Comparison of ENCODE assay signal across 20 cellular contexts in genomic region chr12:120885521-120885920, GRCh38. TPM values are rescaled to one million over a fixed set of nuclear protein-coding genes. Genes with fewer than 3 reads are reported as not detected.
DNase-seq lines count a peak whose midpoint lies in the region; ATAC-seq, FAIRE-seq and TF ChIP-seq lines count a peak whose summit lies in the region.
"Had no signal": no experiment of that assay in that cellular context is flagged by ENCODE, and none has a peak within 500 bp of the region (broad histone marks: within the 10 kb centered on the region; RNA-seq: fewer than 3 reads in every experiment).

No MANE protein-coding gene starts in this region.

- no peaks in the 10 kb centered on the region for H3K27me3 Mint-ChIP-seq in activated naive CD4-positive, alpha-beta T cell treated with anti-CD3 and anti-CD28 coated beads, Interleukin-2, amount 50 U/mL, for 24 hours

- H3K4me1 ChIP-seq in HEK293 (ENCODE audit: control insufficient read depth, insufficient read depth, low read length) (peaks cover 5% of the 10 kb centered on the region), GM12878 (ENCODE audit: control insufficient read depth, insufficient read depth, low read length) (peaks cover 20% of the 10 kb centered on the region; the same call in 1 of the 2 replicates), tibial nerve (peaks cover 0 to 38% (median 0%) of the 10 kb centered on the region in 4 donors)

- no peak overlapping the region; the same call in 1 of the 2 replicates for H3K9ac ChIP-seq in GM12878 (ENCODE audit: control insufficient read depth, insufficient read depth, low read length)

- H3K9me3 ChIP-seq in HEK293 (ENCODE audit: control insufficient read depth, insufficient read depth, low read depth, low read length) (no peaks in the 10 kb centered on the region), GM12878 (replicated peaks; ENCODE audit: control insufficient read depth, insufficient read depth, low read length) (no peaks in the 10 kb centered on the region), tibial nerve (no peaks in the 10 kb centered on the region)
- H3K9me3 ChIP-seq: Peyer's patch had no signal

- CTCF ChIA-PET in HEK293 (lab: Yijun Ruan, JAX), result no interaction called here
- CTCF ChIA-PET in GM12878 (lab: Yijun Ruan, JAX), result interaction anchor here (1.2 to 3.3 kb wide), 7 partner anchors 12 to 237 kb away, joined by 3 to 19 read pairs (median 8); no protein-coding TSS in a partner anchor

- no peak overlapping the region for H3K27ac ChIP-seq in HEK293 (ENCODE audit: extremely low read depth, low read depth, low read length)
- H3K27ac ChIP-seq in GM12878 (ENCODE audit: control insufficient read depth, insufficient read depth), result peak overlapping the region; percentile 84
- H3K27ac ChIP-seq in tibial nerve, result no peak overlapping the region
- H3K27ac ChIP-seq: Peyer's patch had no signal

- POLR2A ChIA-PET in HEK293 (lab: Yijun Ruan, JAX), result no interaction called here
- POLR2A ChIA-PET in GM12878 (lab: Charles Lee), result interaction anchor here (0.7 to 3.0 kb wide), 5 partner anchors 17 to 288 kb away, joined by 3 to 13 read pairs (median 6); no protein-coding TSS in a partner anchor

- peaks cover 72% of the 10 kb centered on the region for H3K4me1 Mint-ChIP-seq in activated naive CD4-positive, alpha-beta T cell treated with anti-CD3 and anti-CD28 coated beads, Interleukin-2, amount 50 U/mL, for 24 hours
- H3K4me1 Mint-ChIP-seq in stimulated activated effector memory CD8-positive, alpha-beta T cell treated with anti-CD3 and anti-CD28 coated beads, Interleukin-12 subunit alpha, Interleukin-12 subunit beta, amount 100 ng/mL, for 72 hours, result peaks cover 49% of the 10 kb centered on the region

- H3K36me3 Mint-ChIP-seq in activated naive CD4-positive, alpha-beta T cell treated with anti-CD3 and anti-CD28 coated beads, Interleukin-2, amount 50 U/mL, for 24 hours, result peaks cover 1% of the 10 kb centered on the region
- peaks cover 0 to 6% of the 10 kb centered on the region in 2 donors for H3K36me3 Mint-ChIP-seq in activated naive CD4-positive, alpha-beta T cell treated with anti-CD3 and anti-CD28 coated beads, Interleukin-2, amount 50 U/mL, for 72 hours
- H3K36me3 Mint-ChIP-seq in stimulated activated effector memory CD8-positive, alpha-beta T cell treated with anti-CD3 and anti-CD28 coated beads, Interleukin-12 subunit alpha, Interleukin-12 subunit beta, amount 100 ng/mL, for 72 hours, result no peaks in the 10 kb centered on the region

- FAIRE-seq in GM12878 (lab: Jason Lieb, UNC), result no peak
- FAIRE-seq: K562 had no signal

- RAD21 ChIA-PET in GM12878 (lab: Charles Lee; ENCODE audit: unreplicated experiment), result interaction anchor here (0.7 to 3.3 kb wide), 7 partner anchors 17 to 111 kb away, joined by 4 to 16 read pairs (median 9); no protein-coding TSS in a partner anchor

- no peak for TF ChIP-seq POLR2A in GM12878 (IDR thresholded peaks at IDR 0.05; ENCODE audit: low read depth, low read length)
- no peak for TF ChIP-seq POLR2A in tibial nerve (IDR thresholded peaks at IDR 0.05)
- TF ChIP-seq POLR2A in GM18505 (IDR thresholded peaks at IDR 0.05; ENCODE audit: borderline replicate concordance, extremely low read depth, insufficient read depth, insufficient read length), result no peak

- no peak for TF ChIP-seq RAD21 in GM12878 (IDR thresholded peaks at IDR 0.05; ENCODE audit: insufficient read depth, low read depth, low read length)

- intact Hi-C loops in GM12878 (cut with micrococcal nuclease; ENCODE audit: unreplicated experiment), result no loop called here

- H3K27ac Mint-ChIP-seq in activated naive CD4-positive, alpha-beta T cell treated with anti-CD3 and anti-CD28 coated beads, Interleukin-2, amount 50 U/mL, for 24 hours, result peak overlapping the region; percentile 2
- H3K27ac Mint-ChIP-seq in activated naive CD4-positive, alpha-beta T cell treated with anti-CD3 and anti-CD28 coated beads, Interleukin-2, amount 50 U/mL, for 72 hours, result no peak overlapping the region
- H3K27ac Mint-ChIP-seq in stimulated activated effector memory CD8-positive, alpha-beta T cell treated with anti-CD3 and anti-CD28 coated beads, Interleukin-12 subunit alpha, Interleukin-12 subunit beta, amount 100 ng/mL, for 72 hours, result peak overlapping the region; percentile 84
- H3K27ac Mint-ChIP-seq: HFFc6 had no signal

- no TSS peak for BruUV-seq in GM12878 (replicated peaks; lab: Mats Ljungman, UMichigan)

- peaks cover 72% of the 10 kb centered on the region for H3K79me2 ChIP-seq in GM12878 (ENCODE audit: control insufficient read depth, insufficient read depth, low read length)

- TF ChIP-seq EP300 in GM12878 (IDR thresholded peaks at IDR 0.05; ENCODE audit: borderline replicate concordance in 1 of 2, control insufficient read depth in 1 of 2, low read depth in 2 of 2, low read length in 2 of 2), result no peak
- TF ChIP-seq EP300 in tibial nerve (IDR thresholded peaks at IDR 0.05), result no peak

- H2AFZ ChIP-seq in GM12878 (ENCODE audit: control insufficient read depth, low read depth, low read length), result no peak overlapping the region

- H3K27me3 ChIP-seq in GM12878 (replicated peaks in 1 of 2; ENCODE audit: control insufficient read depth in 2 of 2, insufficient read depth in 2 of 2, low read length in 1 of 2), result no peaks in the 10 kb centered on the region
- H3K27me3 ChIP-seq in tibial nerve, result no peaks in the 10 kb centered on the region
- H3K27me3 ChIP-seq: Peyer's patch had no signal

- DNase-seq in activated naive CD4-positive, alpha-beta T cell treated with anti-CD3 and anti-CD28 coated beads, Interleukin-2, amount 50 U/mL, for 72 hours (ENCODE audit: low spot score in 2 of 2), result no peak
- DNase-seq in GM12878 (ENCODE audit: low read depth, low spot score), result no peak
- no peak for DNase-seq in stimulated activated effector memory CD8-positive, alpha-beta T cell treated with anti-CD3 and anti-CD28 coated beads, Interleukin-12 subunit alpha, Interleukin-12 subunit beta, amount 100 ng/mL, for 72 hours (ENCODE audit: low spot score in 2 of 2)
- no peak for DNase-seq in tibial nerve (ENCODE audit: low spot score in 2 of 2)
- no peak for DNase-seq in NCI-H1930 (lab: John Stamatoyannopoulos, UW)
- DNase-seq: ACHN, DMS 273 treated with DMSO at 0.1 percent for 48 hours, EL, GOT3, HFFc6, NCI-H1048, NCI-H146, NCI-H345, NCI-H69, Peyer's patch, Right ventricle myocardium superior had no signal

- H4K20me1 ChIP-seq in GM12878 (ENCODE audit: control insufficient read depth, insufficient read depth), result no peaks in the 10 kb centered on the region; the same call in 1 of the 2 replicates

- no peaks in the 10 kb centered on the region for H3K9me3 Mint-ChIP-seq in activated naive CD4-positive, alpha-beta T cell treated with anti-CD3 and anti-CD28 coated beads, Interleukin-2, amount 50 U/mL, for 24 hours
- H3K9me3 Mint-ChIP-seq in activated naive CD4-positive, alpha-beta T cell treated with anti-CD3 and anti-CD28 coated beads, Interleukin-2, amount 50 U/mL, for 72 hours, result no peaks in the 10 kb centered on the region
- H3K9me3 Mint-ChIP-seq in stimulated activated effector memory CD8-positive, alpha-beta T cell treated with anti-CD3 and anti-CD28 coated beads, Interleukin-12 subunit alpha, Interleukin-12 subunit beta, amount 100 ng/mL, for 72 hours, result no peaks in the 10 kb centered on the region
- H3K9me3 Mint-ChIP-seq: HFFc6 had no signal

- no CpG with 5 or more reads among the region's 2 CpGs for WGBS in GM12878 (ENCODE audit: insufficient coverage, insufficient replicate concordance, low lambda C conversion rate, missing lambda C conversion rate)
- 97 to 100% methylated on average over 2 of the region's 2 CpGs for WGBS in tibial nerve, 2 donors

- no peak for ATAC-seq in activated naive CD4-positive, alpha-beta T cell treated with anti-CD3 and anti-CD28 coated beads, Interleukin-2, amount 50 U/mL, for 72 hours
- ATAC-seq in GM12878 (peak; percentile 28), GM18505 (IDR thresholded peaks at IDR 0.05; ENCODE audit: unreplicated experiment) (no peak)
- no peak for ATAC-seq in stimulated activated effector memory CD8-positive, alpha-beta T cell treated with anti-CD3 and anti-CD28 coated beads, Interleukin-12 subunit alpha, Interleukin-12 subunit beta, amount 100 ng/mL, for 72 hours
- ATAC-seq: K562 had no signal

- no peak overlapping the region for H3K4me3 ChIP-seq in HEK293 (ENCODE audit: low read depth, low read length)
- no peak overlapping the region for H3K4me3 ChIP-seq in GM12878
- H3K4me3 ChIP-seq in tibial nerve, result no peak overlapping the region
- H3K4me3 ChIP-seq: K562, Peyer's patch had no signal

- no peak overlapping the region for H3K4me3 Mint-ChIP-seq in activated naive CD4-positive, alpha-beta T cell treated with anti-CD3 and anti-CD28 coated beads, Interleukin-2, amount 50 U/mL, for 24 hours
- H3K4me3 Mint-ChIP-seq in stimulated activated effector memory CD8-positive, alpha-beta T cell treated with anti-CD3 and anti-CD28 coated beads, Interleukin-12 subunit alpha, Interleukin-12 subunit beta, amount 100 ng/mL, for 72 hours, result peak overlapping the region; percentile 59
- H3K4me3 Mint-ChIP-seq: HFFc6 had no signal

- SMC1A ChIA-PET in GM12878 (lab: Charles Lee; ENCODE audit: uncharacterized antibody, unreplicated experiment), result interaction anchor here (0.7 to 4.3 kb wide), 16 partner anchors 9 to 216 kb away, joined by 3 to 38 read pairs (median 4); partner anchors contain the start of gene SPPL3

- in situ Hi-C loops in GM12878 (cut with MboI), result no loop called here

- peak overlapping the region; percentile 53 for H3K4me2 ChIP-seq in GM12878 (ENCODE audit: control insufficient read depth, insufficient read depth)

- no peaks in the 10 kb centered on the region; a peak in 1 of 3 replicates for H3K36me3 ChIP-seq in HEK293 (ENCODE audit: control insufficient read depth in 2 of 2, insufficient read depth in 1 of 2, low read length in 2 of 2)
- no peaks in the 10 kb centered on the region for H3K36me3 ChIP-seq in GM12878 (ENCODE audit: control insufficient read depth in 2 of 2, insufficient read depth in 2 of 2, low read length in 1 of 2)
- H3K36me3 ChIP-seq in tibial nerve, result no peaks in the 10 kb centered on the region
- H3K36me3 ChIP-seq: Peyer's patch had no signal

- TF ChIP-seq CTCF in HEK293 (tag by site-specific recombination; IDR thresholded peaks at IDR 0.05), result no peak
- no peak for TF ChIP-seq CTCF in GM12878 (IDR thresholded peaks at IDR 0.05 in 2 of 3, conservative IDR thresholded peaks at IDR 0.05 in 1 of 3; ENCODE audit: control insufficient read depth in 2 of 3, extremely low read depth in 1 of 3, insufficient read depth in 1 of 3, low read depth in 3 of 3, low read length in 3 of 3)
- no peak for TF ChIP-seq CTCF in tibial nerve (IDR thresholded peaks at IDR 0.05)

RNA-seq across cellular contexts. Expression of gene SPPL3, which starts 18.6 kb away (rescaled TPM):
- 10 to 100 TPM; 26.7 to 33.3 TPM for total RNA-seq in activated naive CD4-positive, alpha-beta T cell treated with anti-CD3 and anti-CD28 coated beads, Interleukin-2, amount 50 U/mL, for 72 hours
- 42.1 and 48.7 TPM in 2 replicates for total RNA-seq in GM12878 (2013; cell fraction: nucleolus; rRNA removed)
- 6.8 and 6.9 TPM in 2 replicates for total RNA-seq in GM12878 (2014; rRNA removed)
- 8.3 and 10.1 TPM in 2 replicates for total RNA-seq in GM12878 (2014; rRNA removed; fragmentation: Illumina TruSeq; extraction: Trizol)
- 33.0 and 38.2 TPM in 2 replicates for total RNA-seq in GM12878 (2021)
- polyA plus RNA-seq in GM12878 (2011; ENCODE audit: low read depth), result 7.3 TPM
- polyA plus RNA-seq in GM12878 (2011; rRNA removed), result 20.3 and 20.4 TPM in 2 replicates
- polyA plus RNA-seq in GM12878 (2011; cell fraction: cytosol; rRNA removed), result 16.1 and 19.6 TPM in 2 replicates
- 17.6 and 23.0 TPM in 2 replicates for polyA plus RNA-seq in GM12878 (2011; cell fraction: nucleus; rRNA removed)
- 13.7 and 22.4 TPM in 2 replicates for polyA plus RNA-seq in GM12878 (2012)
- 45.5 and 48.7 TPM in 2 replicates for polyA plus RNA-seq in GM12878 (2014; fragmentation: Illumina TruSeq; extraction: Trizol)
- 1 to 10 TPM; 5.7 to 8.3 TPM for polyA plus RNA-seq in GM12878 (2014; fragmentation: Nextera tagmentation; extraction: Ambion mirVana)
- polyA plus RNA-seq in GM12878 (2014; rRNA removed), result 11.7 and 15.2 TPM in 2 replicates
- 10 to 100 TPM in 1 of 2 experiments, 1 to 10 TPM in 1; 4.3 to 18.3 TPM for polyA plus RNA-seq in GM12878 (2016; fragmentation: Nextera tagmentation; extraction: Ambion mirVana)
- 39.9 and 55.2 TPM in 2 replicates for polyA minus RNA-seq in GM12878 (2011; rRNA and poly(A)+ RNA removed)
- polyA minus RNA-seq in GM12878 (2011; cell fraction: cytosol; rRNA and poly(A)+ RNA removed), result 19.5 and 23.7 TPM in 2 replicates
- polyA minus RNA-seq in GM12878 (2011; cell fraction: nucleus; rRNA and poly(A)+ RNA removed), result 13.8 and 20.2 TPM in 2 replicates
- total RNA-seq in tibial nerve, result 10 to 100 TPM; 25.5 to 30.4 (median 29.0) TPM

Comparison
In these comparisons a context has a peak if more than half of its experiments do, and no peak if none do; other contexts are left out.
1. H3K27ac Mint-ChIP-seq: peak in activated naive CD4-positive, alpha-beta T cell treated with anti-CD3 and anti-CD28 coated beads, Interleukin-2, amount 50 U/mL, for 24 hours (single experiment) and stimulated activated effector memory CD8-positive, alpha-beta T cell treated with anti-CD3 and anti-CD28 coated beads, Interleukin-12 subunit alpha, Interleukin-12 subunit beta, amount 100 ng/mL, for 72 hours (single experiment); none in activated naive CD4-positive, alpha-beta T cell treated with anti-CD3 and anti-CD28 coated beads, Interleukin-2, amount 50 U/mL, for 72 hours (0 of 2).